Comparison of ENCODE assay signal across 1 cellular context in genomic region chr6:157221817-157222175, GRCh38.
TF ChIP-seq lines count a peak whose summit lies in the region.

No MANE protein-coding gene starts in this region.

TF ChIP-seq in HepG2, 621 proteins besides CTCF, POLR2A, EP300 and RAD21 (continued from another document):
- TF ChIP-seq ATM (IDR thresholded peaks at IDR 0.05; ENCODE audit: borderline replicate concordance) (no peak), MXD1 (CRISPR knock-in tag; IDR thresholded peaks at IDR 0.05) (peak; percentile 4; the same call in 1 of the 2 replicates), RCOR2 (CRISPR knock-in tag; IDR thresholded peaks at IDR 0.05) (no peak), PCBP1 (IDR thresholded peaks at IDR 0.05; ENCODE audit: borderline replicate concordance, low read depth, low read length) (no peak), ZC3H4 (CRISPR knock-in tag; IDR thresholded peaks at IDR 0.05; ENCODE audit: borderline replicate concordance) (peak; percentile 15; the same call in 1 of the 2 replicates), ZNF576 (CRISPR knock-in tag; IDR thresholded peaks at IDR 0.05) (no peak), MTA1 (CRISPR knock-in tag; IDR thresholded peaks at IDR 0.05; ENCODE audit: borderline replicate concordance) (0 out of 2 replicates have a peak, but pooled peaks have one; percentile 9), SAP130 (CRISPR knock-in tag; IDR thresholded peaks at IDR 0.05; ENCODE audit: low read depth) (no peak), GABPB1 (CRISPR knock-in tag; IDR thresholded peaks at IDR 0.05) (no peak)
